In genomic region chrX:51463322-51463721, GRCh38 we compare ENCODE assay signal across 35 cellular contexts.
"Had no signal": no experiment of that assay in that cellular context is flagged by ENCODE, and none has a peak within 500 bp of the region (broad histone marks: within the 10 kb centered on the region; RNA-seq: fewer than 3 reads in every experiment).

No MANE protein-coding gene starts in this region.

- DNase-seq: Karpas-422, Kasumi-1, MG63, MM.1S, MV-4-11, NCI-H1048, NCI-H1092, NCI-H1092 treated with DMSO at 0.1 percent for 48 hours, NCI-H1105, NCI-H1105 treated with DMSO at 0.1 percent for 48 hours, NCI-H1417, NCI-H1417 treated with DMSO at 0.1 percent for 48 hours, NCI-H1436, NCI-H1436 treated with DMSO at 0.1 percent for 48 hours, NCI-H146, NCI-H1694, NCI-H1694 treated with DMSO at 0.1 percent for 48 hours, NCI-H187, NCI-H187 treated with DMSO at 0.1 percent for 48 hours, NCI-H2029, NCI-H2029 treated with DMSO at 0.1 percent for 48 hours, NCI-H2081, NCI-H2081 treated with DMSO at 0.1 percent for 48 hours, NCI-H2107, NCI-H2171, NCI-H2171 treated with DMSO at 0.1 percent for 48 hours, NCI-H2227 treated with DMSO at 0.1 percent for 48 hours, NCI-H226, NCI-H345, NCI-H446, NCI-H446 treated with DMSO at 0.1 percent for 48 hours, NCI-H510A, NCI-H510A treated with DMSO at 0.1 percent for 48 hours, NCI-H524, NCI-H524 treated with DMSO at 0.1 percent for 48 hours had no signal

- H3K27me3 ChIP-seq: MG63 had no signal

- H3K9me3 ChIP-seq: MG63 had no signal

- H3K4me3 ChIP-seq: MG63 had no signal

- H3K36me3 ChIP-seq: MG63 had no signal
